10 cellular contexts compared by ENCODE assay signal in genomic region chr19:48867119-48867921, GRCh38. TPM values are rescaled to one million over a fixed set of nuclear protein-coding genes. Genes with fewer than 3 reads are reported as not detected.
A peak's percentile ranks its signal among the peaks of the same experiment; 100 is the strongest.
DNase-seq lines count a peak whose midpoint lies in the region; ATAC-seq, FAIRE-seq and TF ChIP-seq lines count a peak whose summit lies in the region.
"Had no signal": no experiment of that assay in that cellular context is flagged by ENCODE, and none has a peak within 500 bp of the region (broad histone marks: within the 10 kb centered on the region; RNA-seq: fewer than 3 reads in every experiment).

No MANE protein-coding gene starts in this region.

- no peak for DNase-seq in HFF-Myc (ENCODE audit: extremely low read depth, low read depth)
- no peak for DNase-seq in body of pancreas
- DNase-seq in kidney epithelial cell (ENCODE audit: low read depth) = no peak
- peak; percentile 71 for DNase-seq in small intestine
- DNase-seq in left lobe of liver (ENCODE audit: low spot score) = no peak
- no peak for DNase-seq in germinal center (ENCODE audit: low spot score)
- no peak for DNase-seq in stimulated activated naive CD8-positive, alpha-beta T cell treated with anti-CD3 and anti-CD28 coated beads, Interleukin-15, Interleukin-2, amounts not matched to agents 100 U/mL and 50 U/mL, for 24 hours
- DNase-seq in anterior cingulate cortex (lab: John Stamatoyannopoulos, UW) = no peak
- DNase-seq: activated CD4-positive, alpha-beta T cell treated with anti-CD3 and anti-CD28 coated beads, Interleukin-2, amount 10 ng/mL, durations not matched to agents 7 days and 5 days; NCI-H524 treated with DMSO at 0.1 percent for 48 hours had no signal

- H3K36me3 ChIP-seq in body of pancreas (replicated peaks in 1 of 2; ENCODE audit: insufficient read depth in 1 of 2, low read depth in 2 of 2) (no peaks in the 10 kb centered on the region), kidney epithelial cell (ENCODE audit: control insufficient read depth, insufficient read depth, low read length) (peaks cover 2% of the 10 kb centered on the region), small intestine (ENCODE audit: control insufficient read depth in 2 of 2, insufficient read depth in 2 of 2, low read length in 2 of 2) (peaks cover 0 to 2% of the 10 kb centered on the region in 2 donors)

- WGBS in body of pancreas, 2 donors = 53 to 70% methylated on average over 10 to 17 of the region's 17 CpGs
- WGBS in small intestine, 3 donors = 21 to 50% (median 47%) methylated on average over 17 of the region's 17 CpGs

- FAIRE-seq in small intestine (lab: Jason Lieb, UNC) = no peak

- H3K4me1 ChIP-seq in body of pancreas (peaks cover 4% of the 10 kb centered on the region), small intestine (ENCODE audit: control insufficient read depth in 2 of 2, insufficient read depth in 1 of 2, low read depth in 1 of 2, low read length in 1 of 2) (no peaks in the 10 kb centered on the region)

- intact Hi-C loops in body of pancreas (cut with DNase I) = no loop called here

- H3K27me3 ChIP-seq in body of pancreas (no peaks in the 10 kb centered on the region), kidney epithelial cell (ENCODE audit: control insufficient read depth, insufficient read depth, low read length) (no peaks in the 10 kb centered on the region), small intestine (ENCODE audit: control insufficient read depth in 2 of 2, insufficient read depth in 2 of 2, low read length in 2 of 2) (no peaks in the 10 kb centered on the region)

- TF ChIP-seq CTCF in HFF-Myc (IDR thresholded peaks at IDR 0.05; ENCODE audit: low read depth, low read length, missing control alignments) (no peak), body of pancreas (IDR thresholded peaks at IDR 0.05) (no peak), kidney epithelial cell (IDR thresholded peaks at IDR 0.05; ENCODE audit: insufficient read depth, low read length, poor library complexity, severe bottlenecking) (no peak)

- no peak for ATAC-seq in body of pancreas
- ATAC-seq in left lobe of liver = no peak
- ATAC-seq in stimulated activated naive CD8-positive, alpha-beta T cell treated with anti-CD3 and anti-CD28 coated beads, Interleukin-15, Interleukin-2, amounts not matched to agents 100 U/mL and 50 U/mL, for 24 hours = no peak

- H3K4me3 ChIP-seq in HFF-Myc (replicated peaks; ENCODE audit: low read depth, low read length) (peak overlapping the region; percentile 53), body of pancreas (no peak overlapping the region), kidney epithelial cell (ENCODE audit: low read depth, low read length) (peak overlapping the region; percentile 43), small intestine (ENCODE audit: low read depth in 1 of 2, low read length in 2 of 2) (no peak overlapping the region)

- H3K27ac ChIP-seq in body of pancreas = peak overlapping the region in 3 of 4 donors; percentile 59 to 66 (median 59)
- H3K27ac ChIP-seq in small intestine (ENCODE audit: low read depth in 1 of 2, low read length in 1 of 2) = peak overlapping the region in 1 of 2 donors; percentile 78

- H3K9me3 ChIP-seq in body of pancreas (no peaks in the 10 kb centered on the region), small intestine (ENCODE audit: control insufficient read depth, low read depth) (no peaks in the 10 kb centered on the region)

- no peak for TF ChIP-seq POLR2A in body of pancreas (IDR thresholded peaks at IDR 0.05)

RNA-seq across cellular contexts. Expression of gene PLEKHA4, which starts 1.1 kb away (rescaled TPM):
- total RNA-seq in body of pancreas (10 to 100 TPM in 1 of 2 donors, 1 to 10 TPM in 1; 6.5 to 21.1 TPM), kidney epithelial cell (10.0 and 11.1 TPM in 2 replicates), left lobe of liver (7.6 TPM)
- polyA plus RNA-seq in small intestine = 10 to 100 TPM in 2 of 3 donors, 1 to 10 TPM in 1; 4.0 to 20.3 (median 17.3) TPM

RNA-seq across cellular contexts. Expression of gene PPP1R15A, which starts 4.9 kb away (rescaled TPM):
- 10 to 100 TPM; 17.9 to 49.4 TPM for total RNA-seq in body of pancreas
- 225 and 233 TPM in 2 replicates for total RNA-seq in kidney epithelial cell
- polyA plus RNA-seq in small intestine = 10 to 100 TPM; 52.8 to 61.1 (median 60.1) TPM
- 5.7 TPM for total RNA-seq in left lobe of liver

RNA-seq across cellular contexts. Expression of gene HSD17B14, which starts 31.0 kb away (rescaled TPM):
- total RNA-seq in body of pancreas = 1 to 10 TPM; 2.1 to 3.3 TPM
- 10.2 and 15.0 TPM in 2 replicates for total RNA-seq in kidney epithelial cell
- 10 to 100 TPM in 1 of 3 donors, 1 to 10 TPM in 1, not detected in 1; 4.4 to 11.6 TPM for polyA plus RNA-seq in small intestine
- total RNA-seq in left lobe of liver = 15.7 TPM

RNA-seq across cellular contexts. Expression of gene TULP2, which starts 31.2 kb away (rescaled TPM):
- total RNA-seq in body of pancreas = not detected
- not detected in 2 replicates for total RNA-seq in kidney epithelial cell
- under 1 TPM in 1 of 3 donors, not detected in 2; 0.10 TPM for polyA plus RNA-seq in small intestine
- not detected for total RNA-seq in left lobe of liver
- total RNA-seq: activated CD4-positive, alpha-beta T cell treated with anti-CD3 and anti-CD28 coated beads, Interleukin-2, amount 10 ng/mL, durations not matched to agents 7 days and 5 days had no signal

RNA-seq across cellular contexts. Expression of gene NUCB1, which starts 32.8 kb away (rescaled TPM):
- 100 to 1,000 TPM; 129 to 170 TPM for total RNA-seq in body of pancreas
- 248 and 260 TPM in 2 replicates for total RNA-seq in kidney epithelial cell
- 100 to 1,000 TPM; 102 to 359 (median 178) TPM for polyA plus RNA-seq in small intestine
- 300 TPM for total RNA-seq in left lobe of liver

Comparison
In these comparisons a context has a peak if more than half of its experiments do, and no peak if none do; other contexts are left out.
1. H3K4me3 ChIP-seq: peak in HFF-Myc (single experiment) and kidney epithelial cell (single experiment); none in body of pancreas (0 of 2) and small intestine (0 of 2).